29 cellular contexts compared by ENCODE assay signal in the genomic region with DNA sequence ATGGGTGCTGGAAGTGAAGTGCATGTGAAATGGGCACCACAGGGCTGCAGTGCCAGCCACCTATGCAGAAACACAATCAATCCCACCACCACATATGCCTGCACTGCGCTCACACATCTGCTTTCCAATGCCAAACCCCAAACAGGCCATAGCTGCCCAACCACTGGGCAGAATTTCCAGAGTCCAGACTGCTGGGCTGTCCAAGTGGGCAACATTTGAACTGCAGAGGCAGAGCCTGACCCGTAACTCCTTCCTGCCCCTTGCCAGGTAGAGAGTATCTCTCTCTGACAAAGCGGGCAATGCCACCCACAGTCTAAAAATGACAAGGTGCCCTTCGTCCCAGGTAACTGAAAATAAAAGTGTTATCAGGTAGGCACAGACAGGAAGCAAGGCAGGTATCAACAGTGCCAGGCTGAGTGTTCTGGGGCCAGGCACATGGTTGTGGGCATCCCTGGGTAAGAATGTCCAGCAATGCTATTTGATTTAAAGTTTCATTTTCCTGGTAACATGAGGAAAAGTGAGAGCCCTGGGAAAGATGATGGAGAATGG.
"Had no signal": no experiment of that assay in that cellular context is flagged by ENCODE, and none has a peak within 500 bp of the region (broad histone marks: within the 10 kb centered on the region; RNA-seq: fewer than 3 reads in every experiment).

No MANE protein-coding gene starts in this region.

- H3K36me3 Mint-ChIP-seq: mesothelial cell of epicardium; naive B cell; natural killer cell; neural progenitor cell; stimulated activated effector memory CD8-positive, alpha-beta T cell treated with anti-CD3 and anti-CD28 coated beads, Interleukin-12 subunit alpha, Interleukin-12 subunit beta, amount 100 ng/mL, for 72 hours; type B pancreatic cell had no signal

- ATAC-seq: left cardiac atrium; left lung; natural killer cell; sciatic nerve; stimulated activated effector memory CD8-positive, alpha-beta T cell treated with anti-CD3 and anti-CD28 coated beads, Interleukin-12 subunit alpha, Interleukin-12 subunit beta, amount 100 ng/mL, for 72 hours had no signal

- H3K36me3 ChIP-seq: left lung, lower lobe of right lung, neural progenitor cell, ovary, right atrium auricular region, suprapubic skin, thoracic aorta, tibial artery, uterus had no signal

- H3K27me3 ChIP-seq: ovary, right atrium auricular region, tibial artery, uterus had no signal

- H3K4me3 Mint-ChIP-seq: mesothelial cell of epicardium; naive B cell; natural killer cell; nephron progenitor cell; neural progenitor cell; stimulated activated effector memory CD8-positive, alpha-beta T cell treated with anti-CD3 and anti-CD28 coated beads, Interleukin-12 subunit alpha, Interleukin-12 subunit beta, amount 100 ng/mL, for 72 hours; stimulated activated naive CD8-positive, alpha-beta T cell treated with anti-CD3 and anti-CD28 coated beads, Interleukin-15, Interleukin-2, amounts not matched to agents 100 ng/mL and 50 ng/mL, for 24 hours; type B pancreatic cell had no signal

- H3K27ac Mint-ChIP-seq: mesothelial cell of epicardium; naive B cell; natural killer cell; nephron progenitor cell; neural progenitor cell; progenitor cell of endocrine pancreas; stimulated activated effector memory CD8-positive, alpha-beta T cell treated with anti-CD3 and anti-CD28 coated beads, Interleukin-12 subunit alpha, Interleukin-12 subunit beta, amount 100 ng/mL, for 72 hours; stimulated activated naive CD8-positive, alpha-beta T cell treated with anti-CD3 and anti-CD28 coated beads, Interleukin-15, Interleukin-2, amounts not matched to agents 100 ng/mL and 50 ng/mL, for 24 hours; type B pancreatic cell had no signal

- H3K4me1 Mint-ChIP-seq: mesothelial cell of epicardium; naive B cell; natural killer cell; stimulated activated effector memory CD8-positive, alpha-beta T cell treated with anti-CD3 and anti-CD28 coated beads, Interleukin-12 subunit alpha, Interleukin-12 subunit beta, amount 100 ng/mL, for 72 hours had no signal

- H3K27me3 Mint-ChIP-seq: progenitor cell of endocrine pancreas; stimulated activated naive CD8-positive, alpha-beta T cell treated with anti-CD3 and anti-CD28 coated beads, Interleukin-15, Interleukin-2, amounts not matched to agents 100 ng/mL and 50 ng/mL, for 24 hours had no signal

- H3K4me1 ChIP-seq: left lung, lower lobe of right lung, right atrium auricular region, suprapubic skin, tibial artery, uterus had no signal

- DNase-seq: hippocampal formation; kidney glomerular epithelial cell; left cardiac atrium; left lung; lower lobe of right lung; mammary epithelial cell; mesenchymal stem cell; naive B cell; natural killer cell; nephron progenitor cell; ovary; stimulated activated CD4-positive, alpha-beta T cell treated with anti-CD3 and anti-CD28 coated beads, Interleukin-12 subunit alpha, Interleukin-12 subunit beta, amount 100 ng/mL, for 4 hours; stimulated activated CD4-positive, alpha-beta T cell treated with anti-CD3 and anti-CD28 coated beads, Interleukin-15, amount 100 ng/mL, for 24 hours; stimulated activated CD4-positive, alpha-beta T cell treated with anti-CD3 and anti-CD28 coated beads, Interleukin-2, amount 100 ng/mL, for 24 hours; stimulated activated CD4-positive, alpha-beta T cell treated with anti-CD3 and anti-CD28 coated beads, Interleukin-4, amount 100 ng/mL, for 1 hour; stimulated activated naive CD4-positive, alpha-beta T cell; tibial artery; uterus had no signal

- H3K9me3 Mint-ChIP-seq: mesothelial cell of epicardium; naive B cell; natural killer cell; nephron progenitor cell; neural progenitor cell; stimulated activated naive CD8-positive, alpha-beta T cell treated with anti-CD3 and anti-CD28 coated beads, Interleukin-15, Interleukin-2, amounts not matched to agents 100 ng/mL and 50 ng/mL, for 24 hours; type B pancreatic cell had no signal

- H2AFZ ChIP-seq: neural progenitor cell had no signal

- H3K4me2 ChIP-seq: neural progenitor cell had no signal

- H3K9me3 ChIP-seq: left lung, lower lobe of right lung, ovary, right atrium auricular region, suprapubic skin, thoracic aorta, tibial artery, uterus had no signal

- H3K4me3 ChIP-seq: left lung, lower lobe of right lung, neural progenitor cell, ovary, right atrium auricular region, skin epidermis, suprapubic skin, thoracic aorta, tibial artery, uterus had no signal

- H3K27ac ChIP-seq: left lung, lower lobe of right lung, neural progenitor cell, ovary, right atrium auricular region, skin epidermis, suprapubic skin, thoracic aorta, tibial artery, uterus had no signal

- H3K9ac ChIP-seq: neural progenitor cell had no signal
